28 cellular contexts compared by ENCODE assay signal in the genomic region with DNA sequence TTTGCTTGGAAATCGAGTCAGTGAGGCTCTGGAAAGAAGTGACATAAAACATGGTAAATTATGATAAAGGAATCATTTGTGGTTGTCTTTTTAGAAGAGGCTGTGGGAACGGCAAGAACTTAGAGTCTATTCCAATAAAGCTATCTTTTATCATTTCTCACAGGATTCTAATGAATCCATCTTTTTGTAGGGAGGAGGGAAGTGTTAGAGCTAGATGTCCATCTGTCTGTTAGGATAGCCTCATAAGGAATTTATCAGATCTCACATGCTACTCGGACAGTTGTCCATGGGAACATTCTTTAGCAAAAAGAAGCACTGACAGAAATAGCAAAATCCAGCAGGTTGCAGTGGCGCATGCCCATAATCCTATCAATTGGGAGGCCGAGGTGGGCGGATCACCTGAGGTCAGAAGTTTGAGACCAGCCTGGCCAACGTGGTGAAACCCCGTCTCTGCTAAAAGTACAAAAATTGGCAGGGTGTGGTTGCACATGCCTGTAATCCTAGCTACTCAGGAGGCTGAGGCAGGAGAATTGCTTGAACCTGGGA.
"Had no signal": no experiment of that assay in that cellular context is flagged by ENCODE, and none has a peak within 500 bp of the region (broad histone marks: within the 10 kb centered on the region; RNA-seq: fewer than 3 reads in every experiment).

No MANE protein-coding gene starts in this region.

- H2AFZ ChIP-seq: neural progenitor cell had no signal

- H3K4me1 ChIP-seq: neural progenitor cell, pancreas, prostate gland, right lobe of liver, testis, uterus had no signal

- H3K4me3 ChIP-seq: neural progenitor cell, pancreas, prostate gland, right lobe of liver, sigmoid colon, skin epidermis, smooth muscle cell, spleen, suprapubic skin, testis, tibial nerve, upper lobe of left lung, uterus had no signal

- H3K4me2 ChIP-seq: neural progenitor cell, smooth muscle cell had no signal

- H3K9ac ChIP-seq: neural progenitor cell had no signal

- H3K27ac ChIP-seq: neural progenitor cell, pancreas, prostate gland, right lobe of liver, sigmoid colon, suprapubic skin, tibial nerve, uterus had no signal

- DNase-seq: naive thymus-derived CD4-positive, alpha-beta T cell; natural killer cell; occipital lobe; pancreas; right cardiac atrium; right lobe of liver; sigmoid colon; spleen; stimulated activated CD4-positive, alpha-beta T cell treated with anti-CD3 and anti-CD28 coated beads, Interleukin-12 subunit alpha, Interleukin-12 subunit beta, amount 100 ng/mL, for 4 hours; stimulated activated CD4-positive, alpha-beta T cell treated with anti-CD3 and anti-CD28 coated beads, Interleukin-1b, Interleukin-23, amount 100 ng/mL, for 48 hours; stimulated activated CD4-positive, alpha-beta T cell treated with anti-CD3 and anti-CD28 coated beads, Interleukin-4, amount 100 ng/mL, for 1 hour; stimulated activated CD4-positive, alpha-beta T cell treated with anti-CD3 and anti-CD28 coated beads, Interleukin-4, amount 100 ng/mL, for 4 hours; stimulated activated CD8-positive, alpha-beta memory T cell treated with anti-CD3 and anti-CD28 coated beads, Interleukin-4, amount 100 ng/mL, for 48 hours; stimulated activated naive CD4-positive, alpha-beta T cell; stimulated activated naive CD8-positive, alpha-beta T cell treated with anti-CD3 and anti-CD28 coated beads, Interleukin-15, amount 100 ng/mL, for 72 hours; stimulated activated naive CD8-positive, alpha-beta T cell treated with anti-CD3 and anti-CD28 coated beads, Interleukin-15, Interleukin-2, amounts not matched to agents 100 U/mL and 50 U/mL, for 24 hours; substantia nigra; testis; trophoblast cell; upper lobe of left lung; uterus had no signal

- FAIRE-seq: pancreas had no signal

- ATAC-seq: naive thymus-derived CD4-positive, alpha-beta T cell; natural killer cell; pancreas; stimulated activated memory B cell treated with anti-CD40 and anti-IgM and Interleukin-4, amounts not matched to agents 10 μg/mL and 1 μg/mL and 100 μg/mL, for 72 hours; stimulated activated naive CD8-positive, alpha-beta T cell treated with anti-CD3 and anti-CD28 coated beads, Interleukin-15, amount 100 ng/mL, for 72 hours; stimulated activated naive CD8-positive, alpha-beta T cell treated with anti-CD3 and anti-CD28 coated beads, Interleukin-15, Interleukin-2, amounts not matched to agents 100 U/mL and 50 U/mL, for 24 hours had no signal

- H3K9me3 ChIP-seq: pancreas, prostate gland, right lobe of liver, sigmoid colon, spleen, suprapubic skin, testis, tibial nerve, upper lobe of left lung, uterus had no signal

- H3K27me3 ChIP-seq: neural progenitor cell, pancreas, right lobe of liver, sigmoid colon, spleen, suprapubic skin, testis, tibial nerve, upper lobe of left lung, uterus had no signal

- H3K36me3 ChIP-seq: neural progenitor cell, pancreas, prostate gland, right lobe of liver, suprapubic skin, tibial nerve, upper lobe of left lung, uterus had no signal
